Comparison of ENCODE assay signal across 8 cellular contexts in the genomic region with DNA sequence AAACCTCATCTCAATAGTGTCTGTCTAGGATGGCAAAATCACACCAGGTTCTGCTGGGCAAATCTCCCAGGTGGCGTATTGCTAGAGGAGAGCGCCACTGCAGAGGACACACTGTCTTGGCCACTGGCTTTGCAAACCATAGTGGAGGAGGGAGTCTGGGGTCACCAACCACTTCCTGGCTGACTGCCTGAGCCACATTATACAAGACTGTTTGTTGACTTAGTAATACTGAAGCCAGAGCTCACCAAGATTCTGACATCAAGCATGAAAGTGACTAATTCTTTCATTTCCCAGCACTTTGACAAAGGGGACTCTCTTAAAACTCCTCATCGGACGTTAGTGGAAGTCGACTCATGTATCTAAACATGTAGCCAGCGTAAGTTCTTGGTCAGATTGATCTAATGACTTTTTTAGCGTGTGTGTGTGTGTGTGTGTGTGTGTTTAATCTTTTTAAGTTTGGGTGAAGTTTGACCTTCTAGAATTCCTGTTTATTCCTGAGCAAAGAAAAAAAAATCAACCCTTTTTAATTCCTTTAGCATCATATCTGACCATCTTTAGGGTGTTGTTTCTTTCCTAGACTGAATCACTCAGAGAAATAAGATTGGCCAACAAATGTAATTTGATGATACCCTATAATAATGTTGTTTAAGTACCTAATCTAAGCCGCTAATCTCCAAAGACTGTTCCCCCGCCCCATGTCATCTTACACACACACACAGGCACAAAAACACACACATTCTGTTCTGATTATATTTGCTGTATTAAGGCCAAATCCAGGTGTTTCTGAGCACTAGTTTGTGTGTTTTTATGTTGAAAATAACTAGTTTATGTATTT. TPM values are rescaled to one million over a fixed set of nuclear protein-coding genes. Genes with fewer than 3 reads are reported as not detected.
DNase-seq lines count a peak whose midpoint lies in the region; ATAC-seq lines count a peak whose summit lies in the region.

No MANE protein-coding gene starts in this region.

- DNase-seq in Ammon's horn (ENCODE audit: low spot score) (peak; percentile 56), GM19238 (ENCODE audit: insufficient read length, low spot score) (peak; percentile 47), SK-MEL-5 (ENCODE audit: low read depth, low spot score) (peak; percentile 94), amniotic epithelial cell (ENCODE audit: low read depth) (peak; percentile 71), islet precursor cell (peak; percentile 81), NCI-H1436 treated with DMSO at 0.1 percent for 48 hours (lab: John Stamatoyannopoulos, UW) (no peak)
- peak; percentile 27 to 46 for DNase-seq in stimulated activated CD4-positive, alpha-beta T cell treated with anti-CD3 and anti-CD28 coated beads, Interleukin-4, amount 100 ng/mL, for 4 hours

- ATAC-seq in HG03196 (IDR thresholded peaks at IDR 0.05; ENCODE audit: unreplicated experiment) = peak; percentile 96

- in situ Hi-C loops in SK-MEL-5 (cut with HindIII; ENCODE audit: low pct_unique_long_range_greater_than_20kb, low sequenced_read_pairs) = no loop called here

RNA-seq across cellular contexts. Expression of a gene that starts 13.8 kb away (rescaled TPM):
- total RNA-seq in SK-MEL-5 (2014; rRNA removed; shearing (Covaris generic)) = 18.2 and 22.3 TPM in 2 replicates
- polyA plus RNA-seq in SK-MEL-5 (2015; cell fraction: cytosol; rRNA removed) = 30.4 and 35.6 TPM in 2 replicates
- polyA plus RNA-seq in SK-MEL-5 (2015; cell fraction: nucleus; rRNA removed) = 9.2 and 10.5 TPM in 2 replicates

RNA-seq across cellular contexts. Expression of a gene that starts 24.5 kb away (rescaled TPM):
- total RNA-seq in SK-MEL-5 (2014; rRNA removed; shearing (Covaris generic)) = 36.4 and 44.4 TPM in 2 replicates
- polyA plus RNA-seq in SK-MEL-5 (2015; cell fraction: cytosol; rRNA removed) = 94.3 and 100 TPM in 2 replicates
- 60.0 and 61.1 TPM in 2 replicates for polyA plus RNA-seq in SK-MEL-5 (2015; cell fraction: nucleus; rRNA removed)
